Comparison of ENCODE assay signal across 7 cellular contexts in genomic region chr9:135905380-135906282, GRCh38. TPM values are rescaled to one million over a fixed set of nuclear protein-coding genes. Genes with fewer than 3 reads are reported as not detected.
DNase-seq lines count a peak whose midpoint lies in the region; ATAC-seq and TF ChIP-seq lines count a peak whose summit lies in the region.

No MANE protein-coding gene starts in this region.

- H3K4me1 Mint-ChIP-seq in naive thymus-derived CD4-positive, alpha-beta T cell: peaks cover 40 to 76% (median 68%) of the 10 kb centered on the region in 7 donors

- peaks cover 18% of the 10 kb centered on the region; the same call in 1 of the 2 replicates for H3K9me1 ChIP-seq in IMR-90 (ENCODE audit: insufficient read depth, low read length)

- no peak for TF ChIP-seq CTCF in IMR-90 (conservative IDR thresholded peaks at IDR 0.05; ENCODE audit: low read depth, low read length)
- TF ChIP-seq CTCF in WERI-Rb-1 (IDR thresholded peaks at IDR 0.05; ENCODE audit: low read depth, low read length): no peak
- TF ChIP-seq CTCF in choroid plexus epithelial cell (conservative IDR thresholded peaks at IDR 0.05; ENCODE audit: low read depth, low read length): no peak

- H3K9me3 Mint-ChIP-seq in naive thymus-derived CD4-positive, alpha-beta T cell: peaks cover 0 to 2% (median 0%) of the 10 kb centered on the region in 11 donors

- peak overlapping the region; percentile 91 for H3K4me2 ChIP-seq in IMR-90 (ENCODE audit: low read depth, low read length)

- DNase-seq in IMR-90 (peak; percentile 38), WERI-Rb-1 (no peak), choroid plexus epithelial cell (ENCODE audit: low read depth) (no peak), GM19240 (ENCODE audit: insufficient read length, low spot score) (no peak), SHP77 treated with DMSO at 0.1 percent for 48 hours (lab: John Stamatoyannopoulos, UW) (no peak)
- DNase-seq in naive thymus-derived CD4-positive, alpha-beta T cell: peak in 5 of 9 donors; percentile 23 to 51 (median 33)

- WGBS in IMR-90 (ENCODE audit: extremely low coverage in 2 of 2, insufficient read length in 1 of 2), 2 experiments: 61% methylated on average over 8 of the region's 23 CpGs; no CpG with 5 or more reads in 1 of the 2 experiments

- H3K27me3 ChIP-seq in IMR-90 (ENCODE audit: control insufficient read depth, insufficient read depth, low read length): no peaks in the 10 kb centered on the region
- H3K27me3 ChIP-seq in WERI-Rb-1 (ENCODE audit: insufficient read depth, low read depth, severe bottlenecking): no peaks in the 10 kb centered on the region
- H3K27me3 ChIP-seq in naive thymus-derived CD4-positive, alpha-beta T cell (ENCODE audit: control insufficient read depth in 2 of 2, insufficient read depth in 2 of 2, low read length in 2 of 2): no peaks in the 10 kb centered on the region
- H3K27me3 ChIP-seq in stomach smooth muscle (ENCODE audit: control insufficient read depth in 1 of 2, insufficient read depth in 2 of 2, low read length in 2 of 2): no peaks in the 10 kb centered on the region

- H3K9me3 ChIP-seq in IMR-90 (ENCODE audit: control insufficient read depth, insufficient read depth, low read length) (no peaks in the 10 kb centered on the region), WERI-Rb-1 (ENCODE audit: severe bottlenecking) (no peaks in the 10 kb centered on the region), stomach smooth muscle (ENCODE audit: control insufficient read depth in 2 of 2, low read length in 2 of 2) (no peaks in the 10 kb centered on the region)
- H3K9me3 ChIP-seq in naive thymus-derived CD4-positive, alpha-beta T cell (ENCODE audit: control insufficient read depth in 2 of 3, low read length in 3 of 3): no peaks in the 10 kb centered on the region

- H3K27ac Mint-ChIP-seq in naive thymus-derived CD4-positive, alpha-beta T cell: peak overlapping the region; percentile 68 to 92 (median 83)

- peaks cover 59% of the 10 kb centered on the region for H4K20me1 ChIP-seq in IMR-90 (ENCODE audit: insufficient read depth, low read length)

- peak overlapping the region; percentile 90 for H3K23ac ChIP-seq in IMR-90 (ENCODE audit: low read depth, low read length)

- no peak overlapping the region for H3K14ac ChIP-seq in IMR-90 (replicated peaks; ENCODE audit: low read depth, low read length)

- no peak for TF ChIP-seq RAD21 in IMR-90 (IDR thresholded peaks at IDR 0.05; ENCODE audit: low read length)

- H3K9ac ChIP-seq in IMR-90 (ENCODE audit: low read depth, low read length) (no peak overlapping the region), stomach smooth muscle (ENCODE audit: low read length in 2 of 2) (peak overlapping the region in 1 of 2 donors; percentile 50)

- no peak overlapping the region for H2BK120ac ChIP-seq in IMR-90 (ENCODE audit: low read depth, low read length)

- H3K56ac ChIP-seq in IMR-90 (ENCODE audit: extremely low read depth, insufficient read depth, low read length): peak overlapping the region; percentile 24; the same call in 1 of the 2 replicates

- no peak overlapping the region for H3K4ac ChIP-seq in IMR-90 (ENCODE audit: low read depth, low read length)

- TF ChIP-seq POLR2A in IMR-90 (IDR thresholded peaks at IDR 0.05; ENCODE audit: low read depth, low read length): no peak

- no TSS peak for BruUV-seq in IMR-90 (replicated peaks; lab: Mats Ljungman, UMichigan)

- H2BK15ac ChIP-seq in IMR-90 (ENCODE audit: low read depth, low read length): no peak overlapping the region

- intact Hi-C loops in IMR-90 (cut with micrococcal nuclease): loop anchor here (2.0 kb wide), 1 partner anchor 41 kb away; no protein-coding TSS in a partner anchor
- intact Hi-C loops in naive thymus-derived CD4-positive, alpha-beta T cell (cut with micrococcal nuclease): loop anchor here (2.0 to 10.0 kb wide), 8 partner anchors 43 to 1881 kb away; partner anchors contain the start of genes BRD3 (in 1 of the 2), BRD3OS (in 1 of the 2), NOTCH1 (in 1 of the 2) and SEC16A (in 1 of the 2)

- no peak overlapping the region for H4K8ac ChIP-seq in IMR-90 (ENCODE audit: low read depth in 2 of 2, low read length in 2 of 2)

- H3K27me3 Mint-ChIP-seq in naive thymus-derived CD4-positive, alpha-beta T cell: no peaks in the 10 kb centered on the region

- H3K36me3 ChIP-seq in IMR-90 (ENCODE audit: control insufficient read depth, insufficient read depth, low read length) (peaks cover 2% of the 10 kb centered on the region; the same call in 1 of the 2 replicates), WERI-Rb-1 (peaks cover 34% of the 10 kb centered on the region), stomach smooth muscle (ENCODE audit: control insufficient read depth in 2 of 2, insufficient read depth in 2 of 2, low read length in 2 of 2) (no peaks in the 10 kb centered on the region)
- peaks cover 0 to under 1% (median 0%) of the 10 kb centered on the region in 3 experiments for H3K36me3 ChIP-seq in naive thymus-derived CD4-positive, alpha-beta T cell (ENCODE audit: control insufficient read depth in 2 of 3, insufficient read depth in 3 of 3, low read length in 3 of 3)

- no peak overlapping the region for H2AK5ac ChIP-seq in IMR-90 (ENCODE audit: low read depth, low read length)

- ATAC-seq in IMR-90 (ENCODE audit: low read depth): no peak
- ATAC-seq in naive thymus-derived CD4-positive, alpha-beta T cell: no peak

- dilution Hi-C loops in IMR-90 (cut with HindIII; ENCODE audit: low sequenced_read_pairs, unreplicated experiment): no loop called here

- H4K5ac ChIP-seq in IMR-90 (ENCODE audit: low read depth, low read length): no peak overlapping the region

- CTCF ChIA-PET in IMR-90 (lab: Yijun Ruan, JAX): no interaction called here
- CTCF ChIA-PET in naive thymus-derived CD4-positive, alpha-beta T cell (lab: Charles Lee): interaction anchor here (0.6 to 1.1 kb wide), 3 partner anchors 21 to 1320 kb away, joined by 3 to 10 read pairs (median 4); no protein-coding TSS in a partner anchor

- no peak overlapping the region for H2AFZ ChIP-seq in IMR-90 (replicated peaks; ENCODE audit: low read length, poor library complexity)

- no peak overlapping the region for H2AK9ac ChIP-seq in IMR-90 (replicated peaks; ENCODE audit: low read depth, low read length, poor library complexity)

- no peak overlapping the region for H3K27ac ChIP-seq in IMR-90 (ENCODE audit: insufficient read depth, low read length)
- H3K27ac ChIP-seq in WERI-Rb-1: peak overlapping the region; percentile 88
- H3K27ac ChIP-seq in naive thymus-derived CD4-positive, alpha-beta T cell (ENCODE audit: low read depth, low read length): peak overlapping the region; percentile 59
- peak overlapping the region; percentile 6 for H3K27ac ChIP-seq in stomach smooth muscle (ENCODE audit: low read length)

- in situ Hi-C loops in IMR-90 (cut with MboI; ENCODE audit: low sequenced_read_pairs): no loop called here

- no peak overlapping the region for H4K91ac ChIP-seq in IMR-90 (ENCODE audit: insufficient read depth, low read depth, low read length)

- H3K36me3 Mint-ChIP-seq in naive thymus-derived CD4-positive, alpha-beta T cell: peaks cover 1 to 41% (median 14%) of the 10 kb centered on the region in 5 donors

- peaks cover 25 to 77% of the 10 kb centered on the region in 2 experiments for H3K79me1 ChIP-seq in IMR-90 (ENCODE audit: low read depth in 1 of 2, low read length in 2 of 2)

- H3K18ac ChIP-seq in IMR-90 (ENCODE audit: low read depth, low read length): no peak overlapping the region

- H3K4me3 ChIP-seq in IMR-90 (ENCODE audit: insufficient read depth, low read depth, low read length): peak overlapping the region; percentile 54
- H3K4me3 ChIP-seq in WERI-Rb-1 (ENCODE audit: low read depth, low read length): peak overlapping the region; percentile 52
- peak overlapping the region; percentile 63 for H3K4me3 ChIP-seq in choroid plexus epithelial cell (ENCODE audit: low read depth, low read length)
- peak overlapping the region; percentile 56 for H3K4me3 ChIP-seq in naive thymus-derived CD4-positive, alpha-beta T cell (ENCODE audit: low read length)
- peak overlapping the region; percentile 48 to 71 for H3K4me3 ChIP-seq in stomach smooth muscle (ENCODE audit: low read length in 2 of 2)

- H2BK5ac ChIP-seq in IMR-90 (ENCODE audit: low read depth, low read length, poor library complexity, severe bottlenecking): no peak overlapping the region

- POLR2A ChIA-PET in IMR-90 (lab: Charles Lee; ENCODE audit: unreplicated experiment): no interaction called here
- POLR2A ChIA-PET in naive thymus-derived CD4-positive, alpha-beta T cell (lab: Charles Lee): interaction anchor here (0.7 kb wide), 1 partner anchor 41 kb away, joined by 3 read pairs; no protein-coding TSS in a partner anchor

- H3K4me1 ChIP-seq in IMR-90 (ENCODE audit: control insufficient read depth, insufficient read depth, low read length): peaks cover 10% of the 10 kb centered on the region
- peaks cover 21% of the 10 kb centered on the region in 2 donors for H3K4me1 ChIP-seq in naive thymus-derived CD4-positive, alpha-beta T cell (ENCODE audit: control insufficient read depth in 2 of 2, insufficient read depth in 2 of 2, low read length in 2 of 2)
- peaks cover 27% of the 10 kb centered on the region for H3K4me1 ChIP-seq in stomach smooth muscle (ENCODE audit: control insufficient read depth, insufficient read depth, low read length)

- H3K4me3 Mint-ChIP-seq in naive thymus-derived CD4-positive, alpha-beta T cell: peak overlapping the region; percentile 85 to 94 (median 90)

- no peak overlapping the region for H2BK20ac ChIP-seq in IMR-90 (ENCODE audit: low read depth, low read length)

TF ChIP-seq in IMR-90, 13 proteins besides CTCF, POLR2A, EP300 and RAD21 (continues in another document):
- TF ChIP-seq MAFK (IDR thresholded peaks at IDR 0.05; ENCODE audit: low read depth, low read length) (peak; percentile 91), SMC3 (IDR thresholded peaks at IDR 0.05; ENCODE audit: low read depth, low read length) (no peak), FOS (IDR thresholded peaks at IDR 0.05; ENCODE audit: low read depth, low read length) (no peak), CHD1 (IDR thresholded peaks at IDR 0.05; ENCODE audit: low read depth, low read length) (no peak), CEBPB (IDR thresholded peaks at IDR 0.05; ENCODE audit: low read depth, low read length) (no peak), RCOR1 (IDR thresholded peaks at IDR 0.05; ENCODE audit: insufficient replicate concordance, low read length) (no peak)

RNA-seq across cellular contexts. Expression of gene CAMSAP1, which starts 1.7 kb away (rescaled TPM):
- total RNA-seq in IMR-90 (2012; rRNA removed): 19.5 and 21.1 TPM in 2 replicates
- 8.2 and 8.6 TPM in 2 replicates for polyA plus RNA-seq in IMR-90 (2012; rRNA removed)
- polyA plus RNA-seq in IMR-90 (2012; cell fraction: cytosol; rRNA removed): 5.5 and 9.6 TPM in 2 replicates
- polyA plus RNA-seq in IMR-90 (2012; cell fraction: nucleus; rRNA removed; ENCODE audit: low replicate concordance): 8.9 and 9.8 TPM in 2 replicates
- 10 to 100 TPM; 16.4 to 34.3 (median 23.6) TPM for total RNA-seq in naive thymus-derived CD4-positive, alpha-beta T cell
- 1 to 10 TPM in 1 of 2 donors, under 1 TPM in 1; 0.65 to 4.0 TPM for polyA plus RNA-seq in naive thymus-derived CD4-positive, alpha-beta T cell

RNA-seq across cellular contexts. Expression of gene UBAC1, which starts 55.5 kb away (rescaled TPM):
- total RNA-seq in IMR-90 (2012; rRNA removed): 25.3 and 33.6 TPM in 2 replicates
- 33.9 and 36.4 TPM in 2 replicates for polyA plus RNA-seq in IMR-90 (2012; rRNA removed)
- 38.7 and 47.1 TPM in 2 replicates for polyA plus RNA-seq in IMR-90 (2012; cell fraction: cytosol; rRNA removed)
- polyA plus RNA-seq in IMR-90 (2012; cell fraction: nucleus; rRNA removed; ENCODE audit: low replicate concordance): 63.9 and 70.8 TPM in 2 replicates
- 10 to 100 TPM; 28.6 to 36.1 (median 32.2) TPM for total RNA-seq in naive thymus-derived CD4-positive, alpha-beta T cell
- 10 to 100 TPM; 19.6 to 24.8 TPM for polyA plus RNA-seq in naive thymus-derived CD4-positive, alpha-beta T cell

Comparison
In these comparisons a context has a peak if more than half of its experiments do, and no peak if none do; other contexts are left out.
1. DNase-seq: peak in IMR-90 (single experiment) and naive thymus-derived CD4-positive, alpha-beta T cell (5 of 9); none in WERI-Rb-1 (single experiment), choroid plexus epithelial cell (single experiment), GM19240 (single experiment) and SHP77 treated with DMSO at 0.1 percent for 48 hours (single experiment).
2. Peak in every context shown above with its lines, with median percentiles within 50 percentile points of each other: H3K4me3 ChIP-seq.